Comparison of ENCODE assay signal across 21 cellular contexts in genomic region chr13:110600261-110600819, GRCh38. TPM values are rescaled to one million over a fixed set of nuclear protein-coding genes. Genes with fewer than 3 reads are reported as not detected.
DNase-seq lines count a peak whose midpoint lies in the region; ATAC-seq, FAIRE-seq and TF ChIP-seq lines count a peak whose summit lies in the region.
"Had no signal": no experiment of that assay in that cellular context is flagged by ENCODE, and none has a peak within 500 bp of the region (broad histone marks: within the 10 kb centered on the region; RNA-seq: fewer than 3 reads in every experiment).

No MANE protein-coding gene starts in this region.

- 59% methylated on average over 8 of the region's 10 CpGs for WGBS in K562 (ENCODE audit: insufficient coverage, low coverage, missing lambda C conversion rate)

- no peaks in the 10 kb centered on the region for H3K36me3 Mint-ChIP-seq in mesothelial cell of epicardium
- no peaks in the 10 kb centered on the region for H3K36me3 Mint-ChIP-seq in HFFc6 (ENCODE audit: low read depth)

- no peak for TF ChIP-seq POLR2A in K562 (conservative IDR thresholded peaks at IDR 0.05)

- no peak for TF ChIP-seq RAD21 in K562 (CRISPR knock-in tag; conservative IDR thresholded peaks at IDR 0.05 in 1 of 2, IDR thresholded peaks at IDR 0.05 in 1 of 2)

- no peak overlapping the region for H2AFZ ChIP-seq in K562 (ENCODE audit: low read depth, low read length)

- no peak for TF ChIP-seq EP300 in K562 (IDR thresholded peaks at IDR 0.05; ENCODE audit: low read length)

- H3K4me2 ChIP-seq in K562 (ENCODE audit: insufficient read depth, low read length): no peak overlapping the region
- H3K4me2 ChIP-seq: A549 had no signal

- no peak for TF ChIP-seq CTCF in C4-2B (conservative IDR thresholded peaks at IDR 0.05)
- no peak for TF ChIP-seq CTCF in K562 (IDR thresholded peaks at IDR 0.05 in 2 of 3, conservative IDR thresholded peaks at IDR 0.05 in 1 of 3; ENCODE audit: insufficient read depth in 2 of 3, low read depth in 1 of 3, low read length in 3 of 3)
- TF ChIP-seq CTCF in mesothelial cell of epicardium (IDR thresholded peaks at IDR 0.05; ENCODE audit: unreplicated experiment): no peak
- no peak for TF ChIP-seq CTCF in HFFc6 (IDR thresholded peaks at IDR 0.05)

- H3K27ac ChIP-seq in C4-2B (peak overlapping the region; percentile 40; the same call in 1 of the 2 replicates), K562 (ENCODE audit: extremely low read depth, low read depth, low read length) (no peak overlapping the region)
- H3K27ac ChIP-seq: A549; BLaER1 treated with 17β-estradiol and CSF1 and Interleukin-3, amounts not matched to agents 10 nM and 100 nM had no signal

- no peaks in the 10 kb centered on the region for H3K9me3 Mint-ChIP-seq in mesothelial cell of epicardium
- no peaks in the 10 kb centered on the region for H3K9me3 Mint-ChIP-seq in HFFc6

- intact Hi-C loops in K562 (cut with micrococcal nuclease): no loop called here

- H3K4me1 ChIP-seq in K562 (replicated peaks in 1 of 2; ENCODE audit: control insufficient read depth in 2 of 2, insufficient read depth in 2 of 2, low read length in 2 of 2): peaks cover 7 to 8% of the 10 kb centered on the region in 2 experiments; a peak in 4 of 5 replicates
- H3K4me1 ChIP-seq: A549 had no signal

- BruUV-seq in K562 (replicated peaks; lab: Mats Ljungman, UMichigan): no TSS peak

- H3K27me3 Mint-ChIP-seq in mesothelial cell of epicardium (ENCODE audit: low read depth) (no peaks in the 10 kb centered on the region), HFFc6 (ENCODE audit: insufficient read depth) (peaks cover 10% of the 10 kb centered on the region; the same call in 1 of the 2 replicates)

- H4K20me1 ChIP-seq in K562 (replicated peaks; ENCODE audit: control insufficient read depth, insufficient read depth, low read length): no peaks in the 10 kb centered on the region
- H4K20me1 ChIP-seq: BLaER1 treated with 17β-estradiol and CSF1 and Interleukin-3, amounts not matched to agents 10 nM and 100 nM had no signal

- no peaks in the 10 kb centered on the region for H3K79me2 ChIP-seq in K562 (ENCODE audit: control insufficient read depth, insufficient read depth, low read length)

- no peak overlapping the region for H3K4me3 ChIP-seq in K562
- H3K4me3 ChIP-seq: A549; BLaER1 treated with 17β-estradiol and CSF1 and Interleukin-3, amounts not matched to agents 10 nM and 100 nM; GM12878 had no signal

- no peaks in the 10 kb centered on the region for H3K9me1 ChIP-seq in K562 (ENCODE audit: control insufficient read depth, insufficient read depth, low read length)

- no peaks in the 10 kb centered on the region for H3K27me3 ChIP-seq in K562 (ENCODE audit: control insufficient read depth in 2 of 2, insufficient read depth in 2 of 2, low read length in 2 of 2)
- H3K27me3 ChIP-seq: BLaER1 treated with 17β-estradiol and CSF1 and Interleukin-3, amounts not matched to agents 10 nM and 100 nM had no signal

- no peak overlapping the region for H3K4me3 Mint-ChIP-seq in mesothelial cell of epicardium
- H3K4me3 Mint-ChIP-seq in HFFc6: no peak overlapping the region

- H3K27ac Mint-ChIP-seq in mesothelial cell of epicardium (peak overlapping the region; percentile 62), HFFc6 (no peak overlapping the region)

- H3K9ac ChIP-seq in K562 (ENCODE audit: insufficient read depth in 1 of 2, low read depth in 2 of 2, low read length in 2 of 2): no peak overlapping the region
- H3K9ac ChIP-seq: BLaER1 treated with 17β-estradiol and CSF1 and Interleukin-3, amounts not matched to agents 10 nM and 100 nM had no signal

- H3K36me3 ChIP-seq in K562 (ENCODE audit: control insufficient read depth, insufficient read depth, low read length): no peaks in the 10 kb centered on the region
- H3K36me3 ChIP-seq: BLaER1 treated with 17β-estradiol and CSF1 and Interleukin-3, amounts not matched to agents 10 nM and 100 nM had no signal

- POLR2A ChIA-PET in K562 (lab: Yijun Ruan, JAX): no interaction called here

- ATAC-seq in K562: no peak
- ATAC-seq in GM21423 (IDR thresholded peaks at IDR 0.05; ENCODE audit: unreplicated experiment): no peak
- ATAC-seq: A549, GM12878, Panc1, Right ventricle myocardium inferior had no signal

- CTCF ChIA-PET in K562 (lab: Yijun Ruan, JAX; ENCODE audit: low intra/inter-chr PET ratio): no interaction called here

- in situ Hi-C loops in K562 (cut with MboI): no loop called here

- H3K4me1 Mint-ChIP-seq in mesothelial cell of epicardium: peaks cover 29% of the 10 kb centered on the region
- no peaks in the 10 kb centered on the region for H3K4me1 Mint-ChIP-seq in HFFc6 (ENCODE audit: low read depth)

- DNase-seq in MV-4-11 (lab: John Stamatoyannopoulos, UW) (peak; percentile 57), K562 (ENCODE audit: extremely low read depth in 1 of 4, low spot score in 3 of 4) (no peak), mesothelial cell of epicardium (ENCODE audit: low spot score in 2 of 2, unreplicated experiment in 2 of 2) (no peak), HFFc6 (no peak), frontal cortex (ENCODE audit: low spot score in 2 of 2) (no peak)
- no peak for DNase-seq in stimulated activated CD4-positive, alpha-beta T cell treated with anti-CD3 and anti-CD28 coated beads, Interleukin-2, amount 100 ng/mL, for 48 hours
- DNase-seq: DND-41, GDM1, Karpas-422, MM.1S, NCI-H2029, NCI-H2171 treated with DMSO at 0.1 percent for 48 hours, NCI-H748 treated with DMSO at 0.1 percent for 48 hours had no signal

- H3K9me3 ChIP-seq in K562 (replicated peaks; ENCODE audit: control insufficient read depth, insufficient read depth, low read depth, low read length): no peaks in the 10 kb centered on the region
- H3K9me3 ChIP-seq: A549; BLaER1 treated with 17β-estradiol and CSF1 and Interleukin-3, amounts not matched to agents 10 nM and 100 nM had no signal

- FAIRE-seq in K562 (lab: Jason Lieb, UNC) (no peak), frontal cortex (lab: Jason Lieb, UNC) (no peak)
- FAIRE-seq: A549, GM12878, H54 had no signal

TF ChIP-seq in K562, 482 proteins besides CTCF, POLR2A, EP300 and RAD21:
- TF ChIP-seq CSDE1 (IDR thresholded peaks at IDR 0.05) (no peak), ZNF134 (CRISPR knock-in tag; conservative IDR thresholded peaks at IDR 0.05) (peak; percentile 57; the same call in 1 of the 2 replicates), FOSL1 (tag; conservative IDR thresholded peaks at IDR 0.05) (no peak), MYBL2 (IDR thresholded peaks at IDR 0.05; ENCODE audit: low read depth) (no peak), MYBL2 (CRISPR knock-in tag; IDR thresholded peaks at IDR 0.05; ENCODE audit: borderline replicate concordance) (no peak)

RNA-seq across cellular contexts. Expression of gene NAXD, which starts 15.0 kb away (rescaled TPM):
- 32.5 and 45.0 TPM in 2 replicates for total RNA-seq in K562 (2011; cell fraction: chromatin; rRNA removed; ENCODE audit: low replicate concordance)
- total RNA-seq in K562 (2011; cell fraction: nucleolus; rRNA removed): 25.1 and 28.0 TPM in 2 replicates
- 19.5 and 24.8 TPM in 2 replicates for total RNA-seq in K562 (2011; cell fraction: nucleoplasm; rRNA removed)
- total RNA-seq in K562 (2014; rRNA removed) (9.4 and 10.9 TPM in 2 replicates), K562 (2014; rRNA removed; fragmentation: Illumina TruSeq; extraction: Trizol) (9.4 and 10.4 TPM in 2 replicates), K562 (2015; rRNA removed; fragmentation: Illumina TruSeq; extraction: Trizol) (13.2 and 14.1 TPM in 2 replicates), K562 (2021) (19.3 and 20.1 TPM in 2 replicates), mesothelial cell of epicardium (39.5 to 41.4 TPM (median 40.8 TPM) in 3 replicates), frontal cortex (25.3 TPM)
- polyA plus RNA-seq in K562 (2011; rRNA removed) (15.4 and 19.7 TPM in 2 replicates), K562 (2014; fragmentation: Illumina TruSeq; extraction: Trizol) (13.0 and 17.0 TPM in 2 replicates), K562 (2014; fragmentation: Nextera tagmentation; extraction: Ambion mirVana) (1 to 10 TPM in 1 of 2 experiments, under 1 TPM in 1; 0.59 to 1.7 TPM), K562 (2014; rRNA removed) (20.6 and 20.8 TPM in 2 replicates)
- polyA plus RNA-seq in K562 (2011; cell fraction: cytosol; rRNA removed): 19.3 and 25.1 TPM in 2 replicates
- polyA plus RNA-seq in K562 (2011; cell fraction: nucleus; rRNA removed): 81.8 and 101 TPM in 2 replicates
- 17.8 and 18.6 TPM in 2 replicates for polyA plus RNA-seq in K562 (2012)
- polyA minus RNA-seq in K562 (2011; rRNA and poly(A)+ RNA removed): 10.0 and 11.0 TPM in 2 replicates
- 5.3 and 8.5 TPM in 2 replicates for polyA minus RNA-seq in K562 (2011; cell fraction: cytosol; rRNA and poly(A)+ RNA removed)
- polyA minus RNA-seq in K562 (2011; cell fraction: nucleus; rRNA and poly(A)+ RNA removed): 10.6 and 16.3 TPM in 2 replicates
- total RNA-seq in HFFc6 (2021; fragmentation: NEBNext Ultra II Directional; extraction: Animal tissue kit (Norgen Biotek cat#: 25700)): 10 to 100 TPM; 20.3 to 27.4 (median 22.8) TPM

RNA-seq across cellular contexts. Expression of gene RAB20, which starts 38.8 kb away (rescaled TPM):
- 1.3 and 3.9 TPM in 2 replicates for total RNA-seq in K562 (2011; cell fraction: chromatin; rRNA removed; ENCODE audit: low replicate concordance)
- total RNA-seq in K562 (2011; cell fraction: nucleolus; rRNA removed): 2.5 TPM in 2 replicates
- 1.5 and 2.9 TPM in 2 replicates for total RNA-seq in K562 (2011; cell fraction: nucleoplasm; rRNA removed)
- 9.2 and 12.4 TPM in 2 replicates for total RNA-seq in K562 (2014; rRNA removed)
- 4.3 and 4.8 TPM in 2 replicates for total RNA-seq in K562 (2014; rRNA removed; fragmentation: Illumina TruSeq; extraction: Trizol)
- total RNA-seq in K562 (2015; rRNA removed; fragmentation: Illumina TruSeq; extraction: Trizol): 6.7 and 7.7 TPM in 2 replicates
- 7.9 and 8.1 TPM in 2 replicates for total RNA-seq in K562 (2021)
- polyA plus RNA-seq in K562 (2011; rRNA removed): 4.6 and 11.8 TPM in 2 replicates
- 8.9 and 13.3 TPM in 2 replicates for polyA plus RNA-seq in K562 (2011; cell fraction: cytosol; rRNA removed)
- polyA plus RNA-seq in K562 (2011; cell fraction: nucleus; rRNA removed): 3.6 and 6.9 TPM in 2 replicates
- 10.1 and 10.6 TPM in 2 replicates for polyA plus RNA-seq in K562 (2012)
- 5.4 and 7.5 TPM in 2 replicates for polyA plus RNA-seq in K562 (2014; fragmentation: Illumina TruSeq; extraction: Trizol)
- under 1 TPM; 0.62 to 0.82 TPM for polyA plus RNA-seq in K562 (2014; fragmentation: Nextera tagmentation; extraction: Ambion mirVana)
- 7.1 and 9.1 TPM in 2 replicates for polyA plus RNA-seq in K562 (2014; rRNA removed)
- polyA minus RNA-seq in K562 (2011; rRNA and poly(A)+ RNA removed): 2.9 and 6.8 TPM in 2 replicates
- polyA minus RNA-seq in K562 (2011; cell fraction: cytosol; rRNA and poly(A)+ RNA removed): 2.9 and 9.6 TPM in 2 replicates
- 1.9 and 4.2 TPM in 2 replicates for polyA minus RNA-seq in K562 (2011; cell fraction: nucleus; rRNA and poly(A)+ RNA removed)
- 8.9 to 10.2 TPM (median 9.6 TPM) in 3 replicates for total RNA-seq in mesothelial cell of epicardium
- total RNA-seq in HFFc6 (2021; fragmentation: NEBNext Ultra II Directional; extraction: Animal tissue kit (Norgen Biotek cat#: 25700)): 1 to 10 TPM in 1 of 6 experiments, under 1 TPM in 5; 0.40 to 1.0 (median 0.74) TPM
- 2.0 TPM for total RNA-seq in frontal cortex
